Comparison of ENCODE assay signal across 11 cellular contexts in genomic region chr5:31987985-31988710, GRCh38.
DNase-seq lines count a peak whose midpoint lies in the region; ATAC-seq and TF ChIP-seq lines count a peak whose summit lies in the region.
"Had no signal": no experiment of that assay in that cellular context is flagged by ENCODE, and none has a peak within 500 bp of the region (broad histone marks: within the 10 kb centered on the region; RNA-seq: fewer than 3 reads in every experiment).

No MANE protein-coding gene starts in this region.

- H3K36me3 ChIP-seq in fibroblast of lung (ENCODE audit: control insufficient read depth, insufficient read depth, low read length), result no peaks in the 10 kb centered on the region
- H3K36me3 ChIP-seq: gastroesophageal sphincter had no signal

- no peak overlapping the region for H2AFZ ChIP-seq in fibroblast of lung (ENCODE audit: low read length)

- H3K9me3 ChIP-seq in fibroblast of lung (ENCODE audit: control insufficient read depth, insufficient read depth, low read depth, low read length), result no peaks in the 10 kb centered on the region
- H3K9me3 ChIP-seq: gastroesophageal sphincter had no signal

- H3K27ac ChIP-seq in fibroblast of lung (ENCODE audit: insufficient read depth, low read length), result no peak overlapping the region
- H3K27ac ChIP-seq: gastroesophageal sphincter had no signal

- H3K4me1 ChIP-seq in fibroblast of lung (ENCODE audit: control insufficient read depth, extremely low read depth, insufficient read depth, low read length), result peaks cover 18% of the 10 kb centered on the region
- H3K4me1 ChIP-seq: gastroesophageal sphincter had no signal

- peaks cover 3% of the 10 kb centered on the region for H3K36me3 Mint-ChIP-seq in T-cell

- no peaks in the 10 kb centered on the region for H3K27me3 ChIP-seq in fibroblast of lung (ENCODE audit: control insufficient read depth, insufficient read depth, low read length)
- H3K27me3 ChIP-seq: gastroesophageal sphincter had no signal

- H3K79me2 ChIP-seq in fibroblast of lung (ENCODE audit: control insufficient read depth, insufficient read depth, low read length), result no peaks in the 10 kb centered on the region

- no peak overlapping the region for H3K9ac ChIP-seq in fibroblast of lung (ENCODE audit: insufficient read depth, low read length)

- DNase-seq in H4 (ENCODE audit: low spot score), result peak; percentile 83
- DNase-seq in SK-MEL-5 (ENCODE audit: low read depth, low spot score), result peak; percentile 50
- DNase-seq in fibroblast of lung (ENCODE audit: low read depth in 2 of 2), result peak; percentile 90 to 99
- peak; percentile 82 for DNase-seq in smooth muscle cell of the brain vasculature (ENCODE audit: low read depth, low spot score)
- no peak for DNase-seq in T-cell
- DNase-seq: activated naive CD8-positive, alpha-beta T cell treated with anti-CD3 and anti-CD28 coated beads, Interleukin-2, amount 50 U/mL, for 24 hours; NCI-H345; SIG-M5 had no signal

- CTCF ChIA-PET in T-cell (lab: Charles Lee), result no interaction called here

- H4K20me1 ChIP-seq in fibroblast of lung (ENCODE audit: control insufficient read depth, extremely low read depth, insufficient read depth, low read length), result no peaks in the 10 kb centered on the region

- H3K9me3 Mint-ChIP-seq in T-cell, result peaks cover 3 to 7% (median 4%) of the 10 kb centered on the region in 3 donors

- H3K4me3 Mint-ChIP-seq in T-cell, result no peak overlapping the region
- H3K4me3 Mint-ChIP-seq: activated naive CD8-positive, alpha-beta T cell treated with anti-CD3 and anti-CD28 coated beads, Interleukin-2, amount 50 U/mL, for 24 hours had no signal

- peaks cover 0 to 6% (median 0%) of the 10 kb centered on the region in 3 donors for H3K4me1 Mint-ChIP-seq in T-cell
- H3K4me1 Mint-ChIP-seq: activated naive CD8-positive, alpha-beta T cell treated with anti-CD3 and anti-CD28 coated beads, Interleukin-2, amount 50 U/mL, for 24 hours had no signal

- peak overlapping the region; percentile 17 for H3K4me2 ChIP-seq in fibroblast of lung (ENCODE audit: extremely low read depth, insufficient read depth, low read length)

- in situ Hi-C loops in SK-MEL-5 (cut with HindIII; ENCODE audit: low pct_unique_long_range_greater_than_20kb, low sequenced_read_pairs), result no loop called here

- peaks cover 3 to 8% of the 10 kb centered on the region in 2 donors for H3K27me3 Mint-ChIP-seq in T-cell

- POLR2A ChIA-PET in T-cell (lab: Charles Lee), result no interaction called here

- ATAC-seq in T-cell (replicated peaks in 1 of 4) (no peak), HG02840 (IDR thresholded peaks at IDR 0.05; ENCODE audit: low FRiP score, unreplicated experiment) (no peak), GM21529 (IDR thresholded peaks at IDR 0.05; ENCODE audit: unreplicated experiment) (no peak)
- ATAC-seq: activated naive CD8-positive, alpha-beta T cell treated with anti-CD3 and anti-CD28 coated beads, Interleukin-2, amount 50 U/mL, for 24 hours; gastroesophageal sphincter had no signal

- no peak overlapping the region for H3K4me3 ChIP-seq in fibroblast of lung (replicated peaks in 1 of 4; ENCODE audit: control extremely low read depth in 1 of 4, insufficient read depth in 1 of 4, low read depth in 3 of 4, low read length in 4 of 4)
- H3K4me3 ChIP-seq: gastroesophageal sphincter had no signal

- no peak overlapping the region for H3K27ac Mint-ChIP-seq in T-cell
- H3K27ac Mint-ChIP-seq: activated naive CD8-positive, alpha-beta T cell treated with anti-CD3 and anti-CD28 coated beads, Interleukin-2, amount 50 U/mL, for 24 hours had no signal

- TF ChIP-seq CTCF in fibroblast of lung (conservative IDR thresholded peaks at IDR 0.05 in 1 of 2, IDR thresholded peaks at IDR 0.05 in 1 of 2; ENCODE audit: low read depth in 1 of 2, low read length in 2 of 2), result no peak

Comparison
In these comparisons a context has a peak if more than half of its experiments do, and no peak if none do; other contexts are left out.
1. DNase-seq: peak in H4 (single experiment), SK-MEL-5 (single experiment), fibroblast of lung (2 of 2) and smooth muscle cell of the brain vasculature (single experiment); none in T-cell (0 of 34).